Comparison of ENCODE assay signal across 26 cellular contexts in the genomic region with DNA sequence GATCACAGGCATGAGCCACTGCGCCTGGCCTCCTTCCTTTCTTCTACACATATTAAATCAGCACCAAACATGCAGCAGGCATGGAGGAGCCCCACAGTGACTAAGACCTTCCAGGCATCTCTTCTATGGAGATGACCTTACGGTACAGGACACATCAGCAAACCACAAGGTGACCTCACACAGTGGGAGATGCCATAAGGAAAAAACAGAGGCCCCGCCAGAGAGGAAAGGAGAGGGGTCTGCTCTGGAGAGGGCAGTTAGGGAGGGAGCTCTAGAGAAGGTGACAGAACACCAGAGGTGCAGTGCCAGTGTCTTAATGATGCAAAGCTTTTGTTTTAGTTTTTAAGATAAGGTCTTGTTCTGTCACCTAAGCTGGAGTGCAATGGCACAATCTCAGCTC.
"Had no signal": no experiment of that assay in that cellular context is flagged by ENCODE, and none has a peak within 500 bp of the region (broad histone marks: within the 10 kb centered on the region; RNA-seq: fewer than 3 reads in every experiment).

No MANE protein-coding gene starts in this region.

- H3K27ac Mint-ChIP-seq: activated CD4-positive, alpha-beta memory T cell treated with anti-CD3 and anti-CD28 coated beads, Interleukin-2, amount 10 ng/mL, durations not matched to agents 7 days and 5 days; activated CD4-positive, alpha-beta T cell treated with anti-CD3 and anti-CD28 coated beads, Interleukin-2, amount 10 ng/mL, durations not matched to agents 7 days and 5 days; activated naive CD4-positive, alpha-beta T cell treated with anti-CD3 and anti-CD28 coated beads for 36 hours; activated naive CD8-positive, alpha-beta T cell treated with anti-CD3 and anti-CD28 coated beads, Interleukin-2, amount 10 ng/mL, durations not matched to agents 7 days and 5 days; activated T-helper 17 cell treated with anti-CD3 and anti-CD28 coated beads, Interleukin-2, amount 50 U/mL, for 72 hours; T-cell had no signal

- ATAC-seq: activated T-cell treated with anti-CD3 and anti-CD28 coated beads, Interleukin-2, amount 50 U/mL, for 4 hours; activated T-helper 17 cell treated with anti-CD3 and anti-CD28 coated beads, Interleukin-2, amount 50 U/mL, for 72 hours; Right ventricle myocardium inferior; T-cell had no signal

- DNase-seq: activated CD4-positive, alpha-beta memory T cell treated with anti-CD3 and anti-CD28 coated beads, Interleukin-2, amount 10 ng/mL, durations not matched to agents 7 days and 5 days; activated CD4-positive, alpha-beta T cell treated with anti-CD3 and anti-CD28 coated beads, Interleukin-2, amount 10 ng/mL, durations not matched to agents 7 days and 5 days; activated CD4-positive, CD25-positive, alpha-beta regulatory T cell; activated gamma-delta T cell; activated naive CD4-positive, alpha-beta T cell treated with anti-CD3 and anti-CD28 coated beads for 36 hours; activated naive CD8-positive, alpha-beta T cell treated with anti-CD3 and anti-CD28 coated beads, Interleukin-2, amount 10 ng/mL, durations not matched to agents 7 days and 5 days; activated T-cell treated with anti-CD3 and anti-CD28 coated beads, Interleukin-2, amount 50 U/mL, for 4 hours; adrenal gland; anterior cingulate cortex; KG1; NCI-H1092; NCI-H1417; NCI-H1930; NCI-H2107; NCI-H345; NCI-H510A; NCI-H526 treated with DMSO at 0.1 percent for 48 hours; NCI-H82; RPMI8226; T-cell; T-helper 2 cell; T1000 had no signal

- H3K4me1 Mint-ChIP-seq: activated CD4-positive, alpha-beta memory T cell treated with anti-CD3 and anti-CD28 coated beads, Interleukin-2, amount 10 ng/mL, durations not matched to agents 7 days and 5 days; activated CD4-positive, alpha-beta T cell treated with anti-CD3 and anti-CD28 coated beads, Interleukin-2, amount 10 ng/mL, durations not matched to agents 7 days and 5 days; activated naive CD8-positive, alpha-beta T cell treated with anti-CD3 and anti-CD28 coated beads, Interleukin-2, amount 10 ng/mL, durations not matched to agents 7 days and 5 days; activated T-helper 17 cell treated with anti-CD3 and anti-CD28 coated beads, Interleukin-2, amount 50 U/mL, for 72 hours; T-cell had no signal

- H3K4me3 Mint-ChIP-seq: activated CD4-positive, alpha-beta memory T cell treated with anti-CD3 and anti-CD28 coated beads, Interleukin-2, amount 10 ng/mL, durations not matched to agents 7 days and 5 days; activated CD4-positive, alpha-beta T cell treated with anti-CD3 and anti-CD28 coated beads, Interleukin-2, amount 10 ng/mL, durations not matched to agents 7 days and 5 days; activated naive CD4-positive, alpha-beta T cell treated with anti-CD3 and anti-CD28 coated beads for 36 hours; activated naive CD8-positive, alpha-beta T cell treated with anti-CD3 and anti-CD28 coated beads, Interleukin-2, amount 10 ng/mL, durations not matched to agents 7 days and 5 days; activated T-cell treated with anti-CD3 and anti-CD28 coated beads, Interleukin-2, amount 50 U/mL, for 4 hours; activated T-helper 17 cell treated with anti-CD3 and anti-CD28 coated beads, Interleukin-2, amount 50 U/mL, for 72 hours; T-cell had no signal

- H3K27me3 Mint-ChIP-seq: activated CD4-positive, alpha-beta T cell treated with anti-CD3 and anti-CD28 coated beads, Interleukin-2, amount 10 ng/mL, durations not matched to agents 7 days and 5 days had no signal

- H3K4me3 ChIP-seq: adrenal gland, SK-N-MC had no signal

- H3K27ac ChIP-seq: adrenal gland, SK-N-MC, VCaP had no signal

- H3K9me3 Mint-ChIP-seq: activated CD4-positive, alpha-beta memory T cell treated with anti-CD3 and anti-CD28 coated beads, Interleukin-2, amount 10 ng/mL, durations not matched to agents 7 days and 5 days; activated CD4-positive, alpha-beta T cell treated with anti-CD3 and anti-CD28 coated beads, Interleukin-2, amount 10 ng/mL, durations not matched to agents 7 days and 5 days; activated naive CD4-positive, alpha-beta T cell treated with anti-CD3 and anti-CD28 coated beads for 36 hours; activated naive CD8-positive, alpha-beta T cell treated with anti-CD3 and anti-CD28 coated beads, Interleukin-2, amount 10 ng/mL, durations not matched to agents 7 days and 5 days; activated T-cell treated with anti-CD3 and anti-CD28 coated beads, Interleukin-2, amount 50 U/mL, for 4 hours; activated T-helper 17 cell treated with anti-CD3 and anti-CD28 coated beads, Interleukin-2, amount 50 U/mL, for 72 hours; T-cell had no signal

- H3K36me3 Mint-ChIP-seq: activated naive CD8-positive, alpha-beta T cell treated with anti-CD3 and anti-CD28 coated beads, Interleukin-2, amount 10 ng/mL, durations not matched to agents 7 days and 5 days; T-cell had no signal
